Comparison of ENCODE assay signal across 1 cellular context in genomic region chr1:7938070-7938469, GRCh38.
TF ChIP-seq lines count a peak whose summit lies in the region.

No MANE protein-coding gene starts in this region.

TF ChIP-seq in HepG2, 621 proteins besides CTCF, POLR2A, EP300 and RAD21:
- TF ChIP-seq FIP1L1 (IDR thresholded peaks at IDR 0.05; ENCODE audit: borderline replicate concordance, insufficient read depth, low read depth, low read length) (no peak), TCF7 (IDR thresholded peaks at IDR 0.05; ENCODE audit: low read depth) (0 out of 2 replicates have a peak, but pooled peaks have one; percentile 23), SALL1 (CRISPR knock-in tag; IDR thresholded peaks at IDR 0.05) (0 out of 2 replicates have a peak, but pooled peaks have one; percentile 15), HES4 (CRISPR knock-in tag; IDR thresholded peaks at IDR 0.05; ENCODE audit: borderline replicate concordance) (no peak), RCOR2 (CRISPR knock-in tag; IDR thresholded peaks at IDR 0.05) (no peak), MXD1 (CRISPR knock-in tag; IDR thresholded peaks at IDR 0.05) (no peak), ZNF512B (CRISPR knock-in tag; IDR thresholded peaks at IDR 0.05; ENCODE audit: borderline replicate concordance) (no peak), FOXA1 (IDR thresholded peaks at IDR 0.05) (no peak), FOXA1 (CRISPR knock-in tag; IDR thresholded peaks at IDR 0.05) (peak; percentile 39), KLF16 (CRISPR knock-in tag; IDR thresholded peaks at IDR 0.05) (no peak), FOXA3 (CRISPR knock-in tag; IDR thresholded peaks at IDR 0.05) (peak; percentile 45; the same call in 1 of the 2 replicates)
- TF ChIP-seq, protein P1, sequence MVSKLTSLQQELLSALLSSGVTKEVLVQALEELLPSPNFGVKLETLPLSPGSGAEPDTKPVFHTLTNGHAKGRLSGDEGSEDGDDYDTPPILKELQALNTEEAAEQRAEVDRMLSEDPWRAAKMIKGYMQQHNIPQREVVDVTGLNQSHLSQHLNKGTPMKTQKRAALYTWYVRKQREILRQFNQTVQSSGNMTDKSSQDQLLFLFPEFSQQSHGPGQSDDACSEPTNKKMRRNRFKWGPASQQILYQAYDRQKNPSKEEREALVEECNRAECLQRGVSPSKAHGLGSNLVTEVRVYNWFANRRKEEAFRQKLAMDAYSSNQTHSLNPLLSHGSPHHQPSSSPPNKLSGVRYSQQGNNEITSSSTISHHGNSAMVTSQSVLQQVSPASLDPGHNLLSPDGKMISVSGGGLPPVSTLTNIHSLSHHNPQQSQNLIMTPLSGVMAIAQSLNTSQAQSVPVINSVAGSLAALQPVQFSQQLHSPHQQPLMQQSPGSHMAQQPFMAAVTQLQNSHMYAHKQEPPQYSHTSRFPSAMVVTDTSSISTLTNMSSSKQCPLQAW (CRISPR knock-in tag; IDR thresholded peaks at IDR 0.05) = no peak
- TF ChIP-seq, protein P2, sequence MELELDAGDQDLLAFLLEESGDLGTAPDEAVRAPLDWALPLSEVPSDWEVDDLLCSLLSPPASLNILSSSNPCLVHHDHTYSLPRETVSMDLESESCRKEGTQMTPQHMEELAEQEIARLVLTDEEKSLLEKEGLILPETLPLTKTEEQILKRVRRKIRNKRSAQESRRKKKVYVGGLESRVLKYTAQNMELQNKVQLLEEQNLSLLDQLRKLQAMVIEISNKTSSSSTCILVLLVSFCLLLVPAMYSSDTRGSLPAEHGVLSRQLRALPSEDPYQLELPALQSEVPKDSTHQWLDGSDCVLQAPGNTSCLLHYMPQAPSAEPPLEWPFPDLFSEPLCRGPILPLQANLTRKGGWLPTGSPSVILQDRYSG (CRISPR knock-in tag; IDR thresholded peaks at IDR 0.05) = no peak
